ENCODE assay signal across 8 cellular contexts in the genomic region with DNA sequence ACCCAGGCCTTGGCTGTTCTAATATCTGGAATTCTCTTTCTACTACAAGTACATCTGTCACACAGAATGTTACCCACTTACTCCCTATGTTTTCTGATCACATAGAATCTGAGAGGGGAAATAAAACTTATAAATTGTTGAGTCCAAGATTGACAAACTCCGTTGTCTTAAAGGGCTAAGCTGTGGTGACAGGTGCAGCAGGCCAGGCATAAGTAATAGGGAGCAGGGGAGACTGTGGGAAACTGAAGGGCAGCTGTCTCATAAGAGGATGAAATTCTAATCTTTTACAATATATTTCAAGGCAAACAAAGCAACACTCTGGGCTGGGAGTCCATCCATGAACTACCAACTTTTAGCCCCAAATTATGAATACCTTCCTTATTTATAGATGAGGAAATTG.
"Had no signal": no experiment of that assay in that cellular context is flagged by ENCODE, and none has a peak within 500 bp of the region (broad histone marks: within the 10 kb centered on the region; RNA-seq: fewer than 3 reads in every experiment).

No MANE protein-coding gene starts in this region.

- H3K9me3 ChIP-seq: HAP-1 had no signal

- H3K27ac Mint-ChIP-seq: HFFc6 had no signal

- H3K36me3 ChIP-seq: HAP-1 had no signal

- DNase-seq: GM23248, GOT3, H7, HFFc6, IMR-90 had no signal

- H3K27ac ChIP-seq: GM23248 had no signal

- H3K4me3 Mint-ChIP-seq: HFFc6 had no signal

- H3K9ac ChIP-seq: GM23248 had no signal

- H3K4me1 ChIP-seq: HAP-1 had no signal

- H3K4me3 ChIP-seq: GM23248, HAP-1, K562 had no signal

- H3K9me3 Mint-ChIP-seq: HFFc6 had no signal

- ATAC-seq: HCT116, K562 had no signal

- H2AFZ ChIP-seq: GM23248 had no signal
